9 cellular contexts compared by ENCODE assay signal in the genomic region with DNA sequence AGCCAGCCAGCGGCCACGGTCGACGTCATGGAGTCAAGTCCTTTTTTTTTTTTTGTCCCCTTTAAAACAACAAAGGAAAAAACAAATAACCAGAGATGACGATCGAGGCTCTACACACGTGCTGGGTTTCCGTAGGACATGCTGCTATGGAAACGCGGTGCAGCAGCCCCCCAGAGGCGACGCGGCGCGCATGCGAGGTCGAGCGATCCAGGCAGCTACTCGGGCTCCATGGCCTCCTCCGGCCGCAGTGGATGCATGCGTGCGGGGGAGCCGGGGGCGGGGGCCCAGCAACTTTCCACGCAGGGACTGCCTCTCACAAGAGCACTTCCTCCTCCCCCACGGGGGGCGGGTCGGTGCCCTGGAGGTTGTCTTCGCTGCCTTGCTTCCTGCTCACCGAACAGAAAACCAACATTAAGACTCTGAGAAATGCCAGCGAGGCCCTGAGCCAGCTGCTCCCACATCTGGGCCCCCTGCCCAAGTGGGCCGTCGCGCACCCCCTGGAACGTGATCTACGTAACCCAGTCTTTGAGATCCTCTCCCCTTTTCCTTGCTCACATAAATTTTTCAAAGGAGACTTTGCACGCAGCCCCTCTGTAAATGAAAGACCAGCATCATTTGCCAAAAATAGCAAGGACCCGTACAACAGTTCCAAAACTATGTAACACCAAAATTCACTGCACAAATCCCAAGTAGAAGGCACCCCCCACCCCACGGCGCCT. TPM values are rescaled to one million over a fixed set of nuclear protein-coding genes. Genes with fewer than 3 reads are reported as not detected.
DNase-seq lines count a peak whose midpoint lies in the region; ATAC-seq and TF ChIP-seq lines count a peak whose summit lies in the region.
"Had no signal": no experiment of that assay in that cellular context is flagged by ENCODE, and none has a peak within 500 bp of the region (broad histone marks: within the 10 kb centered on the region; RNA-seq: fewer than 3 reads in every experiment).

No MANE protein-coding gene starts in this region.

- H3K27ac Mint-ChIP-seq in CD14-positive monocyte (peak overlapping the region; percentile 80 to 93 (median 90)), activated B cell treated with CpG ODN at 0.5 μM for 24 hours (peak overlapping the region; percentile 89)

- no peak overlapping the region for H4K8ac ChIP-seq in mesendoderm (ENCODE audit: low read depth, low read length)

- in situ Hi-C loops in brain microvascular endothelial cell (cut with HindIII; ENCODE audit: low pct_ligation_motif_present, low sequenced_read_pairs): no loop called here

- H3K36me3 ChIP-seq in brain microvascular endothelial cell (replicated peaks) (peaks cover 19% of the 10 kb centered on the region), mesendoderm (ENCODE audit: control insufficient read depth, insufficient read depth, low read length) (peaks cover 20% of the 10 kb centered on the region)

- no peaks in the 10 kb centered on the region for H3K4me1 ChIP-seq in mesendoderm (ENCODE audit: control insufficient read depth, low read depth, low read length)

- H3K4me3 Mint-ChIP-seq in CD14-positive monocyte (peak overlapping the region; percentile 62 to 74), activated B cell treated with CpG ODN at 0.5 μM for 24 hours (peak overlapping the region; percentile 75)

- H3K27me3 ChIP-seq in brain microvascular endothelial cell (replicated peaks) (no peaks in the 10 kb centered on the region), mesendoderm (ENCODE audit: insufficient read depth, low read length, poor library complexity) (no peaks in the 10 kb centered on the region)

- H3K27ac ChIP-seq in brain microvascular endothelial cell (no peak overlapping the region), mesendoderm (ENCODE audit: low read depth, low read length) (no peak overlapping the region)

- no peaks in the 10 kb centered on the region for H3K79me2 ChIP-seq in mesendoderm (ENCODE audit: control insufficient read depth, insufficient read depth, low read length)

- H3K36me3 Mint-ChIP-seq in CD14-positive monocyte: peaks cover 57 to 74% of the 10 kb centered on the region in 2 donors
- H3K36me3 Mint-ChIP-seq in activated B cell treated with CpG ODN at 0.5 μM for 24 hours (ENCODE audit: low read depth): peaks cover 21% of the 10 kb centered on the region

- WGBS in mesendoderm (ENCODE audit: extremely low coverage, insufficient coverage, low lambda C conversion rate): no CpG with 5 or more reads among the region's 41 CpGs

- no peak overlapping the region for H3K9ac ChIP-seq in mesendoderm (ENCODE audit: low read length)

- H3K79me1 ChIP-seq in mesendoderm (ENCODE audit: low read length): no peaks in the 10 kb centered on the region

- TF ChIP-seq CTCF in CD14-positive monocyte (IDR thresholded peaks at IDR 0.05) (no peak), activated B cell treated with CpG ODN at 0.5 μM for 24 hours (IDR thresholded peaks at IDR 0.05) (no peak), brain microvascular endothelial cell (IDR thresholded peaks at IDR 0.05; ENCODE audit: low read depth, low read length, missing control alignments) (no peak)

- H3K56ac ChIP-seq in mesendoderm (ENCODE audit: low read length): no peak overlapping the region

- H3K4me1 Mint-ChIP-seq in CD14-positive monocyte: peaks cover 48% of the 10 kb centered on the region
- H3K4me1 Mint-ChIP-seq in activated B cell treated with CpG ODN at 0.5 μM for 24 hours: peaks cover 30% of the 10 kb centered on the region

- no peak overlapping the region for H2BK15ac ChIP-seq in mesendoderm (replicated peaks; ENCODE audit: low read depth)

- H3K9me3 Mint-ChIP-seq in CD14-positive monocyte: peaks cover 0 to 3% (median 0%) of the 10 kb centered on the region in 7 donors
- no peaks in the 10 kb centered on the region for H3K9me3 Mint-ChIP-seq in activated B cell treated with CpG ODN at 0.5 μM for 24 hours

- no peak overlapping the region for H2AK5ac ChIP-seq in mesendoderm (ENCODE audit: low read length)

- H4K5ac ChIP-seq in mesendoderm (ENCODE audit: low read length): no peak overlapping the region

- no peak overlapping the region for H2BK5ac ChIP-seq in mesendoderm (ENCODE audit: low read length)

- no peak overlapping the region for H3K18ac ChIP-seq in mesendoderm (ENCODE audit: low read length)

- CTCF ChIA-PET in activated B cell treated with CpG ODN at 0.5 μM for 24 hours (lab: Charles Lee): no interaction called here

- no peak overlapping the region for H3K4me2 ChIP-seq in mesendoderm (ENCODE audit: low read length)

- H3K23ac ChIP-seq in mesendoderm (ENCODE audit: low read length): no peak overlapping the region

- DNase-seq in CD14-positive monocyte (ENCODE audit: low spot score) (peak; percentile 76), activated B cell treated with CpG ODN at 0.5 μM for 24 hours (peak; percentile 66), brain microvascular endothelial cell (peak; percentile 25), mesendoderm (peak; percentile 40), SKM-1 treated with dmso at 0.1 percent for 144 hours (lab: John Stamatoyannopoulos, UW; ENCODE audit: unreplicated experiment) (no peak)
- DNase-seq in stimulated activated CD8-positive, alpha-beta memory T cell treated with anti-CD3 and anti-CD28 coated beads, Interleukin-2, amount 100 ng/mL, for 48 hours (ENCODE audit: low read depth in 2 of 2): peak; percentile 67 to 72
- DNase-seq: DND-41 had no signal

- H2BK120ac ChIP-seq in mesendoderm (ENCODE audit: low read depth, low read length): no peak overlapping the region

- no peak overlapping the region for H3K4ac ChIP-seq in mesendoderm (ENCODE audit: low read depth, low read length)

- intact Hi-C loops in CD14-positive monocyte (cut with micrococcal nuclease) (no loop called here), activated B cell treated with CpG ODN at 0.5 μM for 24 hours (cut with micrococcal nuclease) (no loop called here)

- H3K27me3 Mint-ChIP-seq in CD14-positive monocyte (ENCODE audit: low read depth in 3 of 3): peaks cover 0 to 2% (median 2%) of the 10 kb centered on the region in 3 donors
- H3K27me3 Mint-ChIP-seq in activated B cell treated with CpG ODN at 0.5 μM for 24 hours: no peaks in the 10 kb centered on the region

- H3K4me3 ChIP-seq in brain microvascular endothelial cell (ENCODE audit: low read depth, low read length) (no peak overlapping the region), mesendoderm (ENCODE audit: low read length) (no peak overlapping the region)

- peak; percentile 96 for ATAC-seq in activated B cell treated with CpG ODN at 0.5 μM for 24 hours (ENCODE audit: low read depth)
- ATAC-seq in HG03196 (IDR thresholded peaks at IDR 0.05; ENCODE audit: unreplicated experiment): no peak
- ATAC-seq in HG03342 (IDR thresholded peaks at IDR 0.05; ENCODE audit: unreplicated experiment): no peak

- POLR2A ChIA-PET in activated B cell treated with CpG ODN at 0.5 μM for 24 hours (lab: Charles Lee): interaction anchor here (0.6 to 2.8 kb wide), 3 partner anchors 8 to 112 kb away, joined by 4 to 9 read pairs (median 4); a partner anchor contains a TSS

RNA-seq across cellular contexts. Expression of a gene that starts 30.7 kb away (rescaled TPM):
- polyA plus RNA-seq in CD14-positive monocyte: 10 to 100 TPM; 61.8 to 74.7 TPM
- total RNA-seq in activated B cell treated with CpG ODN at 0.5 μM for 24 hours: 17.0 and 19.5 TPM in 2 replicates
- polyA plus RNA-seq in mesendoderm (2013, experiment 1 of 2): 6.0 TPM
- polyA plus RNA-seq in mesendoderm (2013, experiment 2 of 2): 6.6 TPM

RNA-seq across cellular contexts. Expression of a gene that starts 55.9 kb away (rescaled TPM):
- 10 to 100 TPM; 55.6 to 71.0 TPM for polyA plus RNA-seq in CD14-positive monocyte
- total RNA-seq in activated B cell treated with CpG ODN at 0.5 μM for 24 hours: 19.3 and 20.5 TPM in 2 replicates
- 38.0 TPM for polyA plus RNA-seq in mesendoderm (2013, experiment 1 of 2)
- 35.8 TPM for polyA plus RNA-seq in mesendoderm (2013, experiment 2 of 2)
